ENCODE assay signal across 8 cellular contexts in the genomic region with DNA sequence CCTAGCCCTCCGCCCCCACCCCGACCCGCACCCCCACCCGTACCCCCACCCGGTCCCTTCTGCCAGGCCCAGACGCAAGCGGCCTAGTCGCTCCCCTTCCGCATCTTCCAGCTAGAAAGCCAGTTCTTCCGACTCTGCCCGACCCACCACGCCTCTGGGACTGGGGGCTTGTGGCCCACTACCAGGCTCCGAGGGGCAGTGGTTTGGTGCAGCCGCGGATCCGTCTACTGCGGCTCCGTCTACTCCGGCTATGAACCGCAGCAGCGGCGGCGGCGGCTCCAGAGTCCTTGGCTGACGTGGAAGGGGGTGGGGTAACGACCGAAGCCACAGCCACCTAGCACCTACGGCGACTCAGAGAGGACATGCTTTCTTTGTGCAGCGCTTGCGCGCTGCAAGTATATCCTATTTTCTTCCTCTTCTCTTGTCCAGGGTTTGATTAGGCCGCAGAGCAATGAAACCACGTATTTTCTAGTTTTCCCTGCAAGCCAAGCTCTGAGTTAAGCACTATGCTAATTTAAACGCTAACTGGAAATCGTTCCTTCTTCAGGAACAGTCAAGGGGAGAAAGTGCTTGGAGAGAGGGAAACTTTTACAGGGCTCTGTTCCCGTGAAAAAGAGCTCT. TPM values are rescaled to one million over a fixed set of nuclear protein-coding genes. Genes with fewer than 3 reads are reported as not detected.
DNase-seq lines count a peak whose midpoint lies in the region; ATAC-seq and TF ChIP-seq lines count a peak whose summit lies in the region.

A gene with protein sequence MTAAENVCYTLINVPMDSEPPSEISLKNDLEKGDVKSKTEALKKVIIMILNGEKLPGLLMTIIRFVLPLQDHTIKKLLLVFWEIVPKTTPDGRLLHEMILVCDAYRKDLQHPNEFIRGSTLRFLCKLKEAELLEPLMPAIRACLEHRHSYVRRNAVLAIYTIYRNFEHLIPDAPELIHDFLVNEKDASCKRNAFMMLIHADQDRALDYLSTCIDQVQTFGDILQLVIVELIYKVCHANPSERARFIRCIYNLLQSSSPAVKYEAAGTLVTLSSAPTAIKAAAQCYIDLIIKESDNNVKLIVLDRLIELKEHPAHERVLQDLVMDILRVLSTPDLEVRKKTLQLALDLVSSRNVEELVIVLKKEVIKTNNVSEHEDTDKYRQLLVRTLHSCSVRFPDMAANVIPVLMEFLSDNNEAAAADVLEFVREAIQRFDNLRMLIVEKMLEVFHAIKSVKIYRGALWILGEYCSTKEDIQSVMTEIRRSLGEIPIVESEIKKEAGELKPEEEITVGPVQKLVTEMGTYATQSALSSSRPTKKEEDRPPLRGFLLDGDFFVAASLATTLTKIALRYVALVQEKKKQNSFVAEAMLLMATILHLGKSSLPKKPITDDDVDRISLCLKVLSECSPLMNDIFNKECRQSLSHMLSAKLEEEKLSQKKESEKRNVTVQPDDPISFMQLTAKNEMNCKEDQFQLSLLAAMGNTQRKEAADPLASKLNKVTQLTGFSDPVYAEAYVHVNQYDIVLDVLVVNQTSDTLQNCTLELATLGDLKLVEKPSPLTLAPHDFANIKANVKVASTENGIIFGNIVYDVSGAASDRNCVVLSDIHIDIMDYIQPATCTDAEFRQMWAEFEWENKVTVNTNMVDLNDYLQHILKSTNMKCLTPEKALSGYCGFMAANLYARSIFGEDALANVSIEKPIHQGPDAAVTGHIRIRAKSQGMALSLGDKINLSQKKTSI (minus strand): TSS at position 252 of the 621 bp plus-strand sequence. CDS start 883 bp downstream, outside the sequence.

- no peak for TF ChIP-seq CTCF in AG09319 (IDR thresholded peaks at IDR 0.05; ENCODE audit: low read depth, low read length)
- TF ChIP-seq CTCF in kidney epithelial cell (IDR thresholded peaks at IDR 0.05; ENCODE audit: insufficient read depth, low read length, poor library complexity, severe bottlenecking) = no peak

- peak within 1 kb of the TSS; percentile 92 for H3K4me3 ChIP-seq in kidney epithelial cell (ENCODE audit: low read depth, low read length)

- no peaks in the 10 kb centered on the region for H3K27me3 ChIP-seq in kidney epithelial cell (ENCODE audit: control insufficient read depth, insufficient read depth, low read length)

- H3K36me3 ChIP-seq in kidney epithelial cell (ENCODE audit: control insufficient read depth, insufficient read depth, low read length) = no peaks in the 10 kb centered on the region

- DNase-seq in AG09319 (ENCODE audit: extremely low read depth, low read depth) (peak; percentile 79), NCI-H446 treated with DMSO at 0.1 percent for 48 hours (lab: John Stamatoyannopoulos, UW) (peak; percentile 77), cerebellar cortex (ENCODE audit: low spot score) (peak; percentile 94), kidney epithelial cell (ENCODE audit: low read depth) (peak; percentile 75)
- DNase-seq in stimulated activated CD4-positive, alpha-beta T cell treated with anti-CD3 and anti-CD28 coated beads, Interleukin-15, amount 100 ng/mL, for 48 hours (ENCODE audit: low read depth in 2 of 2) = peak; percentile 87 to 89

- peak; percentile 89 for ATAC-seq in GM19035 (IDR thresholded peaks at IDR 0.05; ENCODE audit: unreplicated experiment)
- peak; percentile 86 for ATAC-seq in HG03354 (IDR thresholded peaks at IDR 0.05; ENCODE audit: poor library complexity, severe bottlenecking, unreplicated experiment)
- ATAC-seq in activated CD4-positive, CD25-positive, alpha-beta regulatory T cell treated with anti-CD3 and anti-CD28 coated beads, Interleukin-2, amount 50 U/mL, for 24 hours = peak; percentile 97 to 99

RNA-seq across cellular contexts. Expression of the gene that starts here (rescaled TPM):
- 124 and 131 TPM in 2 replicates for total RNA-seq in kidney epithelial cell

Comparison
In these comparisons a context has a peak if more than half of its experiments do, and no peak if none do; other contexts are left out.
1. Peak in every context shown above with its lines: DNase-seq, ATAC-seq and H3K4me3 ChIP-seq.